In genomic region chr10:71860243-71861029, GRCh38 we compare ENCODE assay signal across 8 cellular contexts. TPM values are rescaled to one million over a fixed set of nuclear protein-coding genes. Genes with fewer than 3 reads are reported as not detected.
DNase-seq lines count a peak whose midpoint lies in the region; ATAC-seq and TF ChIP-seq lines count a peak whose summit lies in the region.

No MANE protein-coding gene starts in this region.

- H2BK20ac ChIP-seq in IMR-90 (ENCODE audit: low read depth, low read length) = peak overlapping the region; percentile 94

- H3K4ac ChIP-seq in IMR-90 (ENCODE audit: low read depth, low read length) = peak overlapping the region; percentile 90

- H3K4me2 ChIP-seq in IMR-90 (ENCODE audit: low read depth, low read length) = peak overlapping the region; percentile 22

- H3K79me1 ChIP-seq in IMR-90 (ENCODE audit: low read depth in 1 of 2, low read length in 2 of 2) = no peaks in the 10 kb centered on the region

- H3K27ac ChIP-seq in IMR-90 (ENCODE audit: insufficient read depth, low read length) (peak overlapping the region; percentile 94), caudate nucleus (ENCODE audit: low read depth, low read length) (peak overlapping the region; percentile 90), skin epidermis (peak overlapping the region in 20 of 21 experiments; percentile 10 to 90 (median 78))

- BruUV-seq in IMR-90 (replicated peaks; lab: Mats Ljungman, UMichigan) = no TSS peak

- H3K4me1 Mint-ChIP-seq in activated CD4-positive, alpha-beta T cell treated with anti-CD3 and anti-CD28 coated beads, Interleukin-2, amount 10 ng/mL, durations not matched to agents 24 days and 14 days = no peaks in the 10 kb centered on the region

- no peaks in the 10 kb centered on the region for H3K36me3 ChIP-seq in IMR-90 (ENCODE audit: control insufficient read depth, insufficient read depth, low read length)

- peak overlapping the region; percentile 93 for H2AK5ac ChIP-seq in IMR-90 (ENCODE audit: low read depth, low read length)

- H3K9me1 ChIP-seq in IMR-90 (ENCODE audit: insufficient read depth, low read length) = peaks cover 23% of the 10 kb centered on the region

- H3K4me3 ChIP-seq in IMR-90 (ENCODE audit: insufficient read depth, low read depth, low read length) (no peak overlapping the region), skin epidermis (no peak overlapping the region)

- TF ChIP-seq POLR2A in IMR-90 (IDR thresholded peaks at IDR 0.05; ENCODE audit: low read depth, low read length) = peak; percentile 81

- CTCF ChIA-PET in IMR-90 (lab: Yijun Ruan, JAX) = interaction anchor here (0.6 to 2.2 kb wide), 2 partner anchors 18 to 36 kb away, joined by 3 to 7 read pairs; no protein-coding TSS in a partner anchor

- H3K9me3 Mint-ChIP-seq in activated CD4-positive, alpha-beta T cell treated with anti-CD3 and anti-CD28 coated beads, Interleukin-2, amount 10 ng/mL, durations not matched to agents 24 days and 14 days = no peaks in the 10 kb centered on the region

- peak overlapping the region; percentile 92 for H2AFZ ChIP-seq in IMR-90 (replicated peaks; ENCODE audit: low read length, poor library complexity)

- in situ Hi-C loops in IMR-90 (cut with MboI; ENCODE audit: low sequenced_read_pairs) = no loop called here

- H3K23ac ChIP-seq in IMR-90 (ENCODE audit: low read depth, low read length) = peak overlapping the region; percentile 86

- no peaks in the 10 kb centered on the region for H3K9me3 ChIP-seq in IMR-90 (ENCODE audit: control insufficient read depth, insufficient read depth, low read length)

- 11% methylated on average over 6 of the region's 11 CpGs; no CpG with 5 or more reads in 1 of the 2 experiments for WGBS in IMR-90 (ENCODE audit: extremely low coverage in 2 of 2, insufficient read length in 1 of 2), 2 experiments

- intact Hi-C loops in activated CD4-positive, alpha-beta T cell treated with anti-CD3 and anti-CD28 coated beads, Interleukin-2, amount 10 ng/mL, durations not matched to agents 24 days and 14 days (cut with micrococcal nuclease) = no loop called here
- intact Hi-C loops in IMR-90 (cut with micrococcal nuclease) = no loop called here

- peak overlapping the region; percentile 65 for H4K5ac ChIP-seq in IMR-90 (ENCODE audit: low read depth, low read length)

- no peak; the same call in none of the 2 replicates for TF ChIP-seq RAD21 in IMR-90 (IDR thresholded peaks at IDR 0.05; ENCODE audit: low read length)

- H2BK5ac ChIP-seq in IMR-90 (ENCODE audit: low read depth, low read length, poor library complexity, severe bottlenecking) = peak overlapping the region; percentile 95

- peak overlapping the region; percentile 91 for H4K91ac ChIP-seq in IMR-90 (ENCODE audit: insufficient read depth, low read depth, low read length)

- H4K8ac ChIP-seq in IMR-90 (ENCODE audit: low read depth in 2 of 2, low read length in 2 of 2) = peak overlapping the region; percentile 89 to 91

- H3K56ac ChIP-seq in IMR-90 (ENCODE audit: extremely low read depth, insufficient read depth, low read length) = peak overlapping the region; percentile 90

- H2BK120ac ChIP-seq in IMR-90 (ENCODE audit: low read depth, low read length) = peak overlapping the region; percentile 97

- no peak overlapping the region for H3K4me3 Mint-ChIP-seq in activated CD4-positive, alpha-beta T cell treated with anti-CD3 and anti-CD28 coated beads, Interleukin-2, amount 10 ng/mL, durations not matched to agents 24 days and 14 days

- ATAC-seq in IMR-90 (ENCODE audit: low read depth) = peak; percentile 95
- ATAC-seq in GM19455 (IDR thresholded peaks at IDR 0.05; ENCODE audit: unreplicated experiment) = no peak

- peaks cover 17% of the 10 kb centered on the region for H3K4me1 ChIP-seq in IMR-90 (ENCODE audit: control insufficient read depth, insufficient read depth, low read length)

- no peaks in the 10 kb centered on the region for H3K36me3 Mint-ChIP-seq in activated CD4-positive, alpha-beta T cell treated with anti-CD3 and anti-CD28 coated beads, Interleukin-2, amount 10 ng/mL, durations not matched to agents 24 days and 14 days (ENCODE audit: low read depth)

- dilution Hi-C loops in IMR-90 (cut with HindIII; ENCODE audit: low sequenced_read_pairs, unreplicated experiment) = no loop called here

- TF ChIP-seq CTCF in IMR-90 (conservative IDR thresholded peaks at IDR 0.05; ENCODE audit: low read depth, low read length) = no peak

- H3K27ac Mint-ChIP-seq in activated CD4-positive, alpha-beta T cell treated with anti-CD3 and anti-CD28 coated beads, Interleukin-2, amount 10 ng/mL, durations not matched to agents 24 days and 14 days = no peak overlapping the region

- H3K9ac ChIP-seq in IMR-90 (ENCODE audit: low read depth, low read length) = peak overlapping the region; percentile 54

- POLR2A ChIA-PET in IMR-90 (lab: Charles Lee; ENCODE audit: unreplicated experiment) = interaction anchor here (1.6 kb wide), 1 partner anchor 9 kb away, joined by 8 read pairs; the partner anchor contains the start of gene PSAP

- DNase-seq in activated CD4-positive, alpha-beta T cell treated with anti-CD3 and anti-CD28 coated beads, Interleukin-2, amount 10 ng/mL, durations not matched to agents 24 days and 14 days = peak; percentile 63
- no peak for DNase-seq in activated CD4-positive, alpha-beta T cell treated with anti-CD3 and anti-CD28 coated beads, Interleukin-2, amount 50 U/mL, for 1 hour
- peak; percentile 100 for DNase-seq in IMR-90
- DNase-seq in SHP77 treated with DMSO at 0.1 percent for 48 hours (lab: John Stamatoyannopoulos, UW) = peak; percentile 44
- DNase-seq in caudate nucleus (lab: John Stamatoyannopoulos, UW) = peak; percentile 34 to 97 (median 88)
- peak; percentile 99 for DNase-seq in islet precursor cell

- peak overlapping the region; percentile 97; the same call in 2 of the 3 replicates for H2BK15ac ChIP-seq in IMR-90 (ENCODE audit: low read depth, low read length)

- peak overlapping the region; percentile 75 for H2AK9ac ChIP-seq in IMR-90 (replicated peaks; ENCODE audit: low read depth, low read length, poor library complexity)

- peak overlapping the region; percentile 86 for H3K14ac ChIP-seq in IMR-90 (replicated peaks; ENCODE audit: low read depth, low read length)

- no peaks in the 10 kb centered on the region for H3K27me3 ChIP-seq in IMR-90 (ENCODE audit: control insufficient read depth, insufficient read depth, low read length)

- peak overlapping the region; percentile 76 for H3K18ac ChIP-seq in IMR-90 (ENCODE audit: low read depth, low read length)

- peaks cover 3% of the 10 kb centered on the region for H3K27me3 Mint-ChIP-seq in activated CD4-positive, alpha-beta T cell treated with anti-CD3 and anti-CD28 coated beads, Interleukin-2, amount 10 ng/mL, durations not matched to agents 24 days and 14 days

- peaks cover 9% of the 10 kb centered on the region for H4K20me1 ChIP-seq in IMR-90 (ENCODE audit: insufficient read depth, low read length)

TF ChIP-seq in IMR-90, 13 proteins besides CTCF, POLR2A, EP300 and RAD21:
- TF ChIP-seq SMC3 (IDR thresholded peaks at IDR 0.05; ENCODE audit: low read depth, low read length) (no peak), MAZ (IDR thresholded peaks at IDR 0.05; ENCODE audit: borderline replicate concordance, low read depth, low read length) (peak; percentile 90), MXI1 (IDR thresholded peaks at IDR 0.05; ENCODE audit: borderline replicate concordance, low read depth, low read length) (peak; percentile 53; the same call in 1 of the 2 replicates), RFX5 (IDR thresholded peaks at IDR 0.05; ENCODE audit: low read depth, low read length) (no peak), CEBPB (IDR thresholded peaks at IDR 0.05; ENCODE audit: low read depth, low read length) (peak; percentile 83), RCOR1 (IDR thresholded peaks at IDR 0.05; ENCODE audit: insufficient replicate concordance, low read length) (peak; percentile 49), CHD1 (IDR thresholded peaks at IDR 0.05; ENCODE audit: low read depth, low read length) (no peak), NFE2L2 (IDR thresholded peaks at IDR 0.05; ENCODE audit: low read depth, low read length) (peak; percentile 97), USF2 (IDR thresholded peaks at IDR 0.05; ENCODE audit: low read depth, low read length) (peak; percentile 84), FOS (IDR thresholded peaks at IDR 0.05; ENCODE audit: low read depth, low read length) (peak; percentile 99), MAFK (IDR thresholded peaks at IDR 0.05; ENCODE audit: low read depth, low read length) (peak; percentile 81), BHLHE40 (IDR thresholded peaks at IDR 0.05; ENCODE audit: low read depth, low read length) (peak; percentile 64)
- TF ChIP-seq, protein P1, sequence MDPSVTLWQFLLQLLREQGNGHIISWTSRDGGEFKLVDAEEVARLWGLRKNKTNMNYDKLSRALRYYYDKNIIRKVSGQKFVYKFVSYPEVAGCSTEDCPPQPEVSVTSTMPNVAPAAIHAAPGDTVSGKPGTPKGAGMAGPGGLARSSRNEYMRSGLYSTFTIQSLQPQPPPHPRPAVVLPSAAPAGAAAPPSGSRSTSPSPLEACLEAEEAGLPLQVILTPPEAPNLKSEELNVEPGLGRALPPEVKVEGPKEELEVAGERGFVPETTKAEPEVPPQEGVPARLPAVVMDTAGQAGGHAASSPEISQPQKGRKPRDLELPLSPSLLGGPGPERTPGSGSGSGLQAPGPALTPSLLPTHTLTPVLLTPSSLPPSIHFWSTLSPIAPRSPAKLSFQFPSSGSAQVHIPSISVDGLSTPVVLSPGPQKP (IDR thresholded peaks at IDR 0.05; ENCODE audit: borderline replicate concordance, low read depth, low read length) = no peak

RNA-seq across cellular contexts. Expression of gene PSAP, which starts 9.4 kb away (rescaled TPM):
- total RNA-seq in activated CD4-positive, alpha-beta T cell treated with anti-CD3 and anti-CD28 coated beads, Interleukin-2, amount 10 ng/mL, durations not matched to agents 24 days and 14 days = 97.9 and 99.9 TPM in 2 replicates
- 216 and 221 TPM in 2 replicates for total RNA-seq in IMR-90 (2012; rRNA removed)
- 876 TPM in 2 replicates for polyA plus RNA-seq in IMR-90 (2012; rRNA removed)
- 905 and 937 TPM in 2 replicates for polyA plus RNA-seq in IMR-90 (2012; cell fraction: cytosol; rRNA removed)
- 546 and 844 TPM in 2 replicates for polyA plus RNA-seq in IMR-90 (2012; cell fraction: nucleus; rRNA removed; ENCODE audit: low replicate concordance)
